ENCODE assay signal across 17 cellular contexts in genomic region chr1:203926025-203926540, GRCh38.
DNase-seq lines count a peak whose midpoint lies in the region; ATAC-seq and TF ChIP-seq lines count a peak whose summit lies in the region.
"Had no signal": no experiment of that assay in that cellular context is flagged by ENCODE, and none has a peak within 500 bp of the region (broad histone marks: within the 10 kb centered on the region; RNA-seq: fewer than 3 reads in every experiment).

No MANE protein-coding gene starts in this region.

- dilution Hi-C loops in IMR-90 (cut with HindIII; ENCODE audit: low sequenced_read_pairs, unreplicated experiment), result no loop called here

- 0 out of 2 replicates have a peak overlapping the region, but pooled peaks have one; percentile 47 for H3K56ac ChIP-seq in IMR-90 (ENCODE audit: extremely low read depth, insufficient read depth, low read length)

- no peak overlapping the region for H3K4me3 ChIP-seq in IMR-90 (ENCODE audit: insufficient read depth, low read depth, low read length)
- no peak overlapping the region for H3K4me3 ChIP-seq in RWPE2 (ENCODE audit: severe bottlenecking)
- H3K4me3 ChIP-seq in fibroblast of lung (replicated peaks in 1 of 4; ENCODE audit: control extremely low read depth in 1 of 4, insufficient read depth in 1 of 4, low read depth in 3 of 4, low read length in 4 of 4), result no peak overlapping the region
- H3K4me3 ChIP-seq: lung, Peyer's patch had no signal

- H3K23ac ChIP-seq in IMR-90 (ENCODE audit: low read depth, low read length), result no peak overlapping the region

- H4K5ac ChIP-seq in IMR-90 (ENCODE audit: low read depth, low read length), result no peak overlapping the region

- DNase-seq in A172 (ENCODE audit: low spot score) (peak; percentile 49), IMR-90 (peak; percentile 83), RWPE2 (ENCODE audit: low spot score) (no peak), fibroblast of lung (ENCODE audit: low read depth in 2 of 2) (peak; percentile 57 to 70), middle frontal gyrus (ENCODE audit: extremely low spot score, low spot score) (no peak), NCI-H2196 (lab: John Stamatoyannopoulos, UW; ENCODE audit: unreplicated experiment) (no peak), NCI-H2107 treated with DMSO at 0.1 percent for 48 hours (lab: John Stamatoyannopoulos, UW; ENCODE audit: unreplicated experiment) (no peak)
- DNase-seq: ACHN; activated CD4-positive, alpha-beta memory T cell treated with anti-CD3 and anti-CD28 coated beads, Interleukin-2, amount 10 ng/mL, durations not matched to agents 7 days and 5 days; activated T-cell treated with anti-CD3 and anti-CD28 coated beads, Interleukin-2, amount 50 U/mL, for 72 hours; immature natural killer cell; NCI-H187 treated with DMSO at 0.1 percent for 48 hours; NCI-H526; Peyer's patch; T-cell had no signal

- H2AK9ac ChIP-seq in IMR-90 (replicated peaks; ENCODE audit: low read depth, low read length, poor library complexity), result no peak overlapping the region

- H3K9me1 ChIP-seq in IMR-90 (ENCODE audit: insufficient read depth, low read length), result no peaks in the 10 kb centered on the region

- H3K27ac ChIP-seq in IMR-90 (ENCODE audit: insufficient read depth, low read length) (peak overlapping the region; percentile 82), RWPE2 (ENCODE audit: poor library complexity, severe bottlenecking) (peak overlapping the region; percentile 53), fibroblast of lung (ENCODE audit: insufficient read depth, low read length) (peak overlapping the region; percentile 54)
- H3K27ac ChIP-seq: Peyer's patch had no signal

- no peaks in the 10 kb centered on the region for H3K79me2 ChIP-seq in fibroblast of lung (ENCODE audit: control insufficient read depth, insufficient read depth, low read length)

- H3K4me1 ChIP-seq in IMR-90 (ENCODE audit: control insufficient read depth, insufficient read depth, low read length), result no peaks in the 10 kb centered on the region
- H3K4me1 ChIP-seq in RWPE2 (ENCODE audit: insufficient read depth, poor library complexity, severe bottlenecking), result peaks cover 4% of the 10 kb centered on the region
- H3K4me1 ChIP-seq in fibroblast of lung (ENCODE audit: control insufficient read depth, extremely low read depth, insufficient read depth, low read length), result no peaks in the 10 kb centered on the region
- H3K4me1 ChIP-seq: Peyer's patch had no signal

- H2BK20ac ChIP-seq in IMR-90 (ENCODE audit: low read depth, low read length), result peak overlapping the region; percentile 71; the same call in 1 of the 2 replicates

- peak overlapping the region; percentile 83 for H3K18ac ChIP-seq in IMR-90 (ENCODE audit: low read depth, low read length)

- H3K36me3 ChIP-seq in IMR-90 (ENCODE audit: control insufficient read depth, insufficient read depth, low read length), result no peaks in the 10 kb centered on the region
- no peaks in the 10 kb centered on the region for H3K36me3 ChIP-seq in RWPE2 (ENCODE audit: low read depth)
- no peaks in the 10 kb centered on the region for H3K36me3 ChIP-seq in fibroblast of lung (ENCODE audit: control insufficient read depth, insufficient read depth, low read length)
- H3K36me3 ChIP-seq: Peyer's patch had no signal

- no peaks in the 10 kb centered on the region for H3K27me3 ChIP-seq in IMR-90 (ENCODE audit: control insufficient read depth, insufficient read depth, low read length)
- no peaks in the 10 kb centered on the region for H3K27me3 ChIP-seq in RWPE2 (ENCODE audit: insufficient read depth, poor library complexity, severe bottlenecking)
- no peaks in the 10 kb centered on the region for H3K27me3 ChIP-seq in fibroblast of lung (ENCODE audit: control insufficient read depth, insufficient read depth, low read length)
- H3K27me3 ChIP-seq: Peyer's patch had no signal

- H2BK120ac ChIP-seq in IMR-90 (ENCODE audit: low read depth, low read length), result peak overlapping the region; percentile 76

- no peak for TF ChIP-seq POLR2A in IMR-90 (IDR thresholded peaks at IDR 0.05; ENCODE audit: low read depth, low read length)

- H2BK15ac ChIP-seq in IMR-90 (ENCODE audit: low read depth, low read length), result peak overlapping the region; percentile 56; the same call in 1 of the 3 replicates

- H2AK5ac ChIP-seq in IMR-90 (ENCODE audit: low read depth, low read length), result peak overlapping the region; percentile 20; the same call in 1 of the 2 replicates

- peak overlapping the region; percentile 44; the same call in 1 of the 2 replicates for H3K4me2 ChIP-seq in IMR-90 (ENCODE audit: low read depth, low read length)
- H3K4me2 ChIP-seq in fibroblast of lung (ENCODE audit: extremely low read depth, insufficient read depth, low read length), result no peak overlapping the region

- H4K91ac ChIP-seq in IMR-90 (ENCODE audit: insufficient read depth, low read depth, low read length), result 0 out of 2 replicates have a peak overlapping the region, but pooled peaks have one; percentile 42

- H2AFZ ChIP-seq in IMR-90 (replicated peaks; ENCODE audit: low read length, poor library complexity), result no peak overlapping the region
- H2AFZ ChIP-seq in fibroblast of lung (ENCODE audit: low read length), result no peak overlapping the region

- H4K20me1 ChIP-seq in IMR-90 (ENCODE audit: insufficient read depth, low read length), result peaks cover 6% of the 10 kb centered on the region; the same call in 1 of the 2 replicates
- H4K20me1 ChIP-seq in fibroblast of lung (ENCODE audit: control insufficient read depth, extremely low read depth, insufficient read depth, low read length), result no peaks in the 10 kb centered on the region

- in situ Hi-C loops in IMR-90 (cut with MboI; ENCODE audit: low sequenced_read_pairs), result no loop called here

- H4K8ac ChIP-seq in IMR-90 (ENCODE audit: low read depth in 2 of 2, low read length in 2 of 2), result peak overlapping the region; percentile 39 to 45; a peak in 3 of 4 replicates

- peak overlapping the region; percentile 82 for H3K4ac ChIP-seq in IMR-90 (ENCODE audit: low read depth, low read length)

- no peak overlapping the region for H3K14ac ChIP-seq in IMR-90 (replicated peaks; ENCODE audit: low read depth, low read length)

- POLR2A ChIA-PET in IMR-90 (lab: Charles Lee; ENCODE audit: unreplicated experiment), result interaction anchor here (0.6 to 0.7 kb wide), 2 partner anchors 87 to 135 kb away, joined by 3 to 7 read pairs; no protein-coding TSS in a partner anchor

- H2BK5ac ChIP-seq in IMR-90 (ENCODE audit: low read depth, low read length, poor library complexity, severe bottlenecking), result peak overlapping the region; percentile 98

- no peak overlapping the region for H3K9ac ChIP-seq in IMR-90 (ENCODE audit: low read depth, low read length)
- H3K9ac ChIP-seq in fibroblast of lung (ENCODE audit: insufficient read depth, low read length), result no peak overlapping the region

- CTCF ChIA-PET in IMR-90 (lab: Yijun Ruan, JAX), result interaction anchor here (0.6 to 0.8 kb wide), 2 partner anchors 202 to 226 kb away, joined by 3 to 5 read pairs; partner anchors contain the start of gene ETNK2

- TF ChIP-seq RAD21 in IMR-90 (IDR thresholded peaks at IDR 0.05; ENCODE audit: low read length), result no peak

- no TSS peak for BruUV-seq in IMR-90 (replicated peaks; lab: Mats Ljungman, UMichigan)

- H3K9me3 ChIP-seq in IMR-90 (ENCODE audit: control insufficient read depth, insufficient read depth, low read length) (no peaks in the 10 kb centered on the region; the same call in 1 of the 2 replicates), RWPE2 (ENCODE audit: severe bottlenecking) (no peaks in the 10 kb centered on the region), fibroblast of lung (ENCODE audit: control insufficient read depth, insufficient read depth, low read depth, low read length) (no peaks in the 10 kb centered on the region)
- H3K9me3 ChIP-seq: Peyer's patch had no signal

- TF ChIP-seq CTCF in IMR-90 (conservative IDR thresholded peaks at IDR 0.05; ENCODE audit: low read depth, low read length), result no peak
- no peak for TF ChIP-seq CTCF in RWPE2 (IDR thresholded peaks at IDR 0.05; ENCODE audit: poor library complexity, severe bottlenecking)
- no peak for TF ChIP-seq CTCF in fibroblast of lung (conservative IDR thresholded peaks at IDR 0.05 in 1 of 2, IDR thresholded peaks at IDR 0.05 in 1 of 2; ENCODE audit: low read depth in 1 of 2, low read length in 2 of 2)

- no peaks in the 10 kb centered on the region for H3K79me1 ChIP-seq in IMR-90 (ENCODE audit: low read depth in 1 of 2, low read length in 2 of 2)

- WGBS in IMR-90 (ENCODE audit: extremely low coverage in 2 of 2, insufficient read length in 1 of 2), 2 experiments, result 100% methylated on average over 2 of the region's 6 CpGs; no CpG with 5 or more reads in 1 of the 2 experiments

- intact Hi-C loops in IMR-90 (cut with micrococcal nuclease), result loop anchor here (1.0 kb wide), 1 partner anchor 201 kb away; no protein-coding TSS in a partner anchor

- ATAC-seq in IMR-90 (ENCODE audit: low read depth) (peak; percentile 81), RWPE2 (ENCODE audit: low read depth) (peak; percentile 73), HG02840 (IDR thresholded peaks at IDR 0.05; ENCODE audit: low FRiP score, unreplicated experiment) (no peak)
- ATAC-seq: activated T-cell treated with anti-CD3 and anti-CD28 coated beads, Interleukin-2, amount 50 U/mL, for 72 hours; T-cell had no signal

TF ChIP-seq in IMR-90, 13 proteins besides CTCF, POLR2A, EP300 and RAD21:
- TF ChIP-seq MAZ (IDR thresholded peaks at IDR 0.05; ENCODE audit: borderline replicate concordance, low read depth, low read length), result no peak
- peak; percentile 95 for TF ChIP-seq CEBPB (IDR thresholded peaks at IDR 0.05; ENCODE audit: low read depth, low read length)
- peak; percentile 75 for TF ChIP-seq FOS (IDR thresholded peaks at IDR 0.05; ENCODE audit: low read depth, low read length)

Comparison
In these comparisons a context has a peak if more than half of its experiments do, and no peak if none do; other contexts are left out.
1. DNase-seq: peak in A172 (single experiment), IMR-90 (single experiment) and fibroblast of lung (2 of 2); none in RWPE2 (single experiment), middle frontal gyrus (single experiment), NCI-H2196 (single experiment) and NCI-H2107 treated with DMSO at 0.1 percent for 48 hours (single experiment).
2. Peak in every context shown above with its lines, with median percentiles within 50 percentile points of each other: H3K27ac ChIP-seq.